ENCODE assay signal across 9 cellular contexts in genomic region chr1:213070399-213070798, GRCh38. TPM values are rescaled to one million over a fixed set of nuclear protein-coding genes. Genes with fewer than 3 reads are reported as not detected.
DNase-seq lines count a peak whose midpoint lies in the region; ATAC-seq lines count a peak whose summit lies in the region.
"Had no signal": no experiment of that assay in that cellular context is flagged by ENCODE, and none has a peak within 500 bp of the region (broad histone marks: within the 10 kb centered on the region; RNA-seq: fewer than 3 reads in every experiment).

No MANE protein-coding gene starts in this region.

- ATAC-seq in activated CD4-positive, alpha-beta T cell treated with anti-CD3 and anti-CD28 coated beads for 36 hours, result peak; percentile 88
- peak; percentile 92 for ATAC-seq in GM21526 (IDR thresholded peaks at IDR 0.05; ENCODE audit: low FRiP score, unreplicated experiment)
- ATAC-seq in HG03571 (IDR thresholded peaks at IDR 0.05; ENCODE audit: unreplicated experiment), result peak; percentile 89

- CTCF ChIA-PET in activated CD4-positive, alpha-beta T cell treated with anti-CD3 and anti-CD28 coated beads for 36 hours (lab: Charles Lee), result interaction anchor here (0.6 to 1.6 kb wide), 7 partner anchors 9 to 484 kb away, joined by 3 to 7 read pairs (median 3); partner anchors contain the start of gene RPS6KC1

- H3K9me3 Mint-ChIP-seq in activated CD4-positive, alpha-beta T cell treated with anti-CD3 and anti-CD28 coated beads for 36 hours (ENCODE audit: low read depth), result no peaks in the 10 kb centered on the region
- H3K9me3 Mint-ChIP-seq in T-helper 1 cell treated with Interleukin-12 subunit alpha and Interleukin-12 subunit beta and Interleukin-4 antibody, amounts not matched to agents 30 μg/mL and 1 μg/mL, for 36 hours, result no peaks in the 10 kb centered on the region

- DNase-seq in activated CD4-positive, alpha-beta T cell treated with anti-CD3 and anti-CD28 coated beads for 36 hours, result peak; percentile 49
- DNase-seq in activated CD4-positive, alpha-beta T cell treated with anti-CD3 and anti-CD28 coated beads for 4 hours, result no peak
- DNase-seq in hepatic stellate cell (ENCODE audit: low spot score), result peak; percentile 41
- DNase-seq in LoVo (ENCODE audit: low spot score), result no peak
- DNase-seq in cerebellar nuclear complex (lab: John Stamatoyannopoulos, UW), result no peak

- no peak overlapping the region for H3K27ac Mint-ChIP-seq in activated CD4-positive, alpha-beta T cell treated with anti-CD3 and anti-CD28 coated beads for 36 hours
- H3K27ac Mint-ChIP-seq in T-helper 1 cell treated with Interleukin-12 subunit alpha and Interleukin-12 subunit beta and Interleukin-4 antibody, amounts not matched to agents 30 μg/mL and 1 μg/mL, for 36 hours, result no peak overlapping the region
- H3K27ac Mint-ChIP-seq: activated naive CD8-positive, alpha-beta T cell had no signal

- intact Hi-C loops in activated CD4-positive, alpha-beta T cell treated with anti-CD3 and anti-CD28 coated beads for 36 hours (cut with DNase I, micrococcal nuclease), result loop anchor here (1.0 kb wide), 2 partner anchors 19 to 212 kb away; partner anchors contain the start of genes FLVCR1 (in 1 of the 2) and RPS6KC1 (in 1 of the 2)

- no peak overlapping the region for H3K4me3 Mint-ChIP-seq in activated CD4-positive, alpha-beta T cell treated with anti-CD3 and anti-CD28 coated beads for 36 hours
- H3K4me3 Mint-ChIP-seq in T-helper 1 cell treated with Interleukin-12 subunit alpha and Interleukin-12 subunit beta and Interleukin-4 antibody, amounts not matched to agents 30 μg/mL and 1 μg/mL, for 36 hours, result peak overlapping the region; percentile 7
- H3K4me3 Mint-ChIP-seq: activated naive CD8-positive, alpha-beta T cell had no signal

- POLR2A ChIA-PET in activated CD4-positive, alpha-beta T cell treated with anti-CD3 and anti-CD28 coated beads for 36 hours (lab: Charles Lee), result no interaction called here

- no peaks in the 10 kb centered on the region for H3K27me3 Mint-ChIP-seq in activated CD4-positive, alpha-beta T cell treated with anti-CD3 and anti-CD28 coated beads for 36 hours
- no peaks in the 10 kb centered on the region for H3K27me3 Mint-ChIP-seq in T-helper 1 cell treated with Interleukin-12 subunit alpha and Interleukin-12 subunit beta and Interleukin-4 antibody, amounts not matched to agents 30 μg/mL and 1 μg/mL, for 36 hours (ENCODE audit: low read depth)
- H3K27me3 Mint-ChIP-seq: activated naive CD8-positive, alpha-beta T cell had no signal

- H3K36me3 Mint-ChIP-seq in activated CD4-positive, alpha-beta T cell treated with anti-CD3 and anti-CD28 coated beads for 36 hours (ENCODE audit: low read depth), result peaks cover 2% of the 10 kb centered on the region
- peaks cover 11% of the 10 kb centered on the region for H3K36me3 Mint-ChIP-seq in T-helper 1 cell treated with Interleukin-12 subunit alpha and Interleukin-12 subunit beta and Interleukin-4 antibody, amounts not matched to agents 30 μg/mL and 1 μg/mL, for 36 hours (ENCODE audit: low read depth)

- peaks cover 15% of the 10 kb centered on the region for H3K4me1 Mint-ChIP-seq in activated CD4-positive, alpha-beta T cell treated with anti-CD3 and anti-CD28 coated beads for 36 hours
- H3K4me1 Mint-ChIP-seq in T-helper 1 cell treated with Interleukin-12 subunit alpha and Interleukin-12 subunit beta and Interleukin-4 antibody, amounts not matched to agents 30 μg/mL and 1 μg/mL, for 36 hours (ENCODE audit: low read depth), result peaks cover 32% of the 10 kb centered on the region

RNA-seq across cellular contexts. Expression of gene RPS6KC1, which starts 19.4 kb away (rescaled TPM):
- 1 to 10 TPM; 4.9 to 5.7 TPM for total RNA-seq in activated CD4-positive, alpha-beta T cell treated with anti-CD3 and anti-CD28 coated beads for 36 hours

RNA-seq across cellular contexts. Expression of gene ANGEL2, which starts 54.7 kb away (rescaled TPM):
- total RNA-seq in activated CD4-positive, alpha-beta T cell treated with anti-CD3 and anti-CD28 coated beads for 36 hours, result 10 to 100 TPM; 41.3 to 51.5 TPM

Comparison
In these comparisons a context has a peak if more than half of its experiments do, and no peak if none do; other contexts are left out.
1. DNase-seq: peak in activated CD4-positive, alpha-beta T cell treated with anti-CD3 and anti-CD28 coated beads for 36 hours (single experiment) and hepatic stellate cell (single experiment); none in activated CD4-positive, alpha-beta T cell treated with anti-CD3 and anti-CD28 coated beads for 4 hours (0 of 2), LoVo (single experiment) and cerebellar nuclear complex (0 of 2).
2. Peak in every context shown above with its lines, with median percentiles within 50 percentile points of each other: ATAC-seq.